ENCODE assay signal across 14 cellular contexts in the genomic region with DNA sequence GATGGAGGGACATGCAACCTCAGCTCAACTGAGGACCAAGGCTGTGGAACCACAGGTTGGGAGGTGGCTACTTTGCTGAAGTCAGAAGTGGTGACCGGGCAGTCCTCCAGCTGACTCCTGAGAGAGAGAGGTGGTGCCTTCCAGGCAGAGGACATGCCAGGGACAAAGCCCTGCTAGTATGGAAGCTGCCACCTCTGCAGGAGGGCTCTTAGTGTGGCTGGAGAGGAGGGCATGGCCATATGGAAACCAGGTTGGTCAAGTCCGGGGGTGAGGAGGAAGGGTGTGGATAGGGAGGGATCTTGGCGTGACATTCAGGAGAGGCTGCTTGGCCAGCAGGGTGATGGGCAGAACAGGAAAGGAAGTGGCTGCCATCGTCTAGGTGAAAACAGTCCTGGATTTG. TPM values are rescaled to one million over a fixed set of nuclear protein-coding genes. Genes with fewer than 3 reads are reported as not detected.
DNase-seq lines count a peak whose midpoint lies in the region; ATAC-seq and TF ChIP-seq lines count a peak whose summit lies in the region.
"Had no signal": no experiment of that assay in that cellular context is flagged by ENCODE, and none has a peak within 500 bp of the region (broad histone marks: within the 10 kb centered on the region; RNA-seq: fewer than 3 reads in every experiment).

No MANE protein-coding gene starts in this region.

- H3K4me3 ChIP-seq in H7 (ENCODE audit: insufficient read depth, low read depth, low read length) (no peak overlapping the region), left lung (no peak overlapping the region), Karpas-422 (ENCODE audit: low read length) (no peak overlapping the region)
- H3K4me3 ChIP-seq: gastroesophageal sphincter had no signal

- no peak overlapping the region for H3K4me2 ChIP-seq in Karpas-422 (ENCODE audit: low read depth, low read length, poor library complexity, severe bottlenecking)

- no peaks in the 10 kb centered on the region for H3K9me2 ChIP-seq in Karpas-422 (replicated peaks; ENCODE audit: insufficient read depth, low read length)

- CTCF ChIA-PET in activated CD8-positive, alpha-beta T cell treated with anti-CD3 and anti-CD28 coated beads, Interleukin-2, amount 10 ng/mL, durations not matched to agents 7 days and 5 days (lab: Charles Lee), result interaction anchor here (0.6 to 11.3 kb wide), 33 partner anchors 9 to 369 kb away, joined by 3 to 211 read pairs (median 4); a partner anchor contains a TSS

- ATAC-seq in left lung, result peak; percentile 62
- no peak for ATAC-seq in stimulated activated naive B cell treated with anti-CD40 and anti-IgM and Interleukin-4, amounts not matched to agents 10 μg/mL and 1 μg/mL and 100 μg/mL, for 72 hours (replicated peaks)
- ATAC-seq in activated CD8-positive, alpha-beta T cell treated with anti-CD3 and anti-CD28 coated beads, Interleukin-2, amount 10 ng/mL, durations not matched to agents 7 days and 5 days, result no peak

- H3K4me1 Mint-ChIP-seq in brain, result peaks cover 25% of the 10 kb centered on the region
- peaks cover 41 to 61% of the 10 kb centered on the region in 2 donors for H3K4me1 Mint-ChIP-seq in stimulated activated naive B cell treated with anti-CD40 and anti-IgM and Interleukin-4, amounts not matched to agents 10 μg/mL and 1 μg/mL and 100 μg/mL, for 72 hours
- H3K4me1 Mint-ChIP-seq in activated CD8-positive, alpha-beta T cell treated with anti-CD3 and anti-CD28 coated beads, Interleukin-2, amount 10 ng/mL, durations not matched to agents 7 days and 5 days (ENCODE audit: low read depth), result peaks cover 10% of the 10 kb centered on the region

- DNase-seq in H7, result peak; percentile 51
- DNase-seq in left lung, result peak; percentile 73 to 83
- DNase-seq in stimulated activated naive B cell treated with anti-CD40 and anti-IgM and Interleukin-4, amounts not matched to agents 10 μg/mL and 1 μg/mL and 100 μg/mL, for 72 hours, result no peak
- no peak for DNase-seq in NOMO-1 (lab: John Stamatoyannopoulos, UW; ENCODE audit: unreplicated experiment in 2 of 2)
- DNase-seq in iPS-NIHi11 (ENCODE audit: low spot score), result no peak
- DNase-seq in activated CD8-positive, alpha-beta T cell treated with anti-CD3 and anti-CD28 coated beads, Interleukin-2, amount 10 ng/mL, durations not matched to agents 7 days and 5 days, result no peak
- no peak for DNase-seq in Karpas-422
- DNase-seq: NCI-H1105 had no signal

- peaks cover 21% of the 10 kb centered on the region for H3K36me3 Mint-ChIP-seq in brain
- peaks cover 4 to 22% of the 10 kb centered on the region in 2 donors for H3K36me3 Mint-ChIP-seq in stimulated activated naive B cell treated with anti-CD40 and anti-IgM and Interleukin-4, amounts not matched to agents 10 μg/mL and 1 μg/mL and 100 μg/mL, for 72 hours
- H3K36me3 Mint-ChIP-seq in activated CD8-positive, alpha-beta T cell treated with anti-CD3 and anti-CD28 coated beads, Interleukin-2, amount 10 ng/mL, durations not matched to agents 7 days and 5 days (ENCODE audit: low read depth), result no peaks in the 10 kb centered on the region
- H3K36me3 Mint-ChIP-seq: natural killer cell treated with Interleukin-12 subunit alpha and Interleukin-12 subunit beta and Interleukin-15 and Interleukin-18, amount 100 ng/mL, for 72 hours had no signal

- peak overlapping the region in 4 of 5 experiments; percentile 10 to 51 (median 24) for H3K27ac Mint-ChIP-seq in brain
- peak overlapping the region; percentile 26 for H3K27ac Mint-ChIP-seq in stimulated activated naive B cell treated with anti-CD40 and anti-IgM and Interleukin-4, amounts not matched to agents 10 μg/mL and 1 μg/mL and 100 μg/mL, for 72 hours
- no peak overlapping the region for H3K27ac Mint-ChIP-seq in activated CD8-positive, alpha-beta T cell treated with anti-CD3 and anti-CD28 coated beads, Interleukin-2, amount 10 ng/mL, durations not matched to agents 7 days and 5 days
- H3K27ac Mint-ChIP-seq: natural killer cell treated with Interleukin-12 subunit alpha and Interleukin-12 subunit beta and Interleukin-15 and Interleukin-18, amount 100 ng/mL, for 72 hours; progenitor cell of endocrine pancreas; stimulated activated naive CD8-positive, alpha-beta T cell treated with anti-CD3 and anti-CD28 coated beads, Interleukin-15, amount 100 ng/mL, for 72 hours had no signal

- no peaks in the 10 kb centered on the region for H3K9me3 ChIP-seq in left lung
- no peaks in the 10 kb centered on the region for H3K9me3 ChIP-seq in Karpas-422 (ENCODE audit: low read length)
- H3K9me3 ChIP-seq: gastroesophageal sphincter had no signal

- 0 out of 2 replicates have a peak, but pooled peaks cover 10% of the 10 kb centered on the region for H3K79me2 ChIP-seq in Karpas-422 (ENCODE audit: low read length)

- H2AFZ ChIP-seq in Karpas-422 (ENCODE audit: low read length), result no peak overlapping the region

- no peaks in the 10 kb centered on the region for H3K27me3 Mint-ChIP-seq in brain
- H3K27me3 Mint-ChIP-seq in stimulated activated naive B cell treated with anti-CD40 and anti-IgM and Interleukin-4, amounts not matched to agents 10 μg/mL and 1 μg/mL and 100 μg/mL, for 72 hours, result no peaks in the 10 kb centered on the region
- H3K27me3 Mint-ChIP-seq in activated CD8-positive, alpha-beta T cell treated with anti-CD3 and anti-CD28 coated beads, Interleukin-2, amount 10 ng/mL, durations not matched to agents 7 days and 5 days (ENCODE audit: low read depth), result no peaks in the 10 kb centered on the region
- H3K27me3 Mint-ChIP-seq: natural killer cell treated with Interleukin-12 subunit alpha and Interleukin-12 subunit beta and Interleukin-15 and Interleukin-18, amount 100 ng/mL, for 72 hours; progenitor cell of endocrine pancreas; stimulated activated naive CD8-positive, alpha-beta T cell treated with anti-CD3 and anti-CD28 coated beads, Interleukin-15, amount 100 ng/mL, for 72 hours had no signal

- H4K20me1 ChIP-seq in Karpas-422 (ENCODE audit: insufficient read depth, low read depth, low read length), result no peaks in the 10 kb centered on the region

- H3K9ac ChIP-seq in Karpas-422 (ENCODE audit: low read length), result no peak overlapping the region

- no peak for TF ChIP-seq CTCF in brain (conservative IDR thresholded peaks at IDR 0.05)
- TF ChIP-seq CTCF in left lung (IDR thresholded peaks at IDR 0.05), result no peak

- H3K4me3 Mint-ChIP-seq in brain, result peak overlapping the region in 1 of 5 experiments; percentile 18
- no peak overlapping the region for H3K4me3 Mint-ChIP-seq in stimulated activated naive B cell treated with anti-CD40 and anti-IgM and Interleukin-4, amounts not matched to agents 10 μg/mL and 1 μg/mL and 100 μg/mL, for 72 hours
- H3K4me3 Mint-ChIP-seq in activated CD8-positive, alpha-beta T cell treated with anti-CD3 and anti-CD28 coated beads, Interleukin-2, amount 10 ng/mL, durations not matched to agents 7 days and 5 days, result no peak overlapping the region
- H3K4me3 Mint-ChIP-seq: natural killer cell treated with Interleukin-12 subunit alpha and Interleukin-12 subunit beta and Interleukin-15 and Interleukin-18, amount 100 ng/mL, for 72 hours; stimulated activated naive CD8-positive, alpha-beta T cell treated with anti-CD3 and anti-CD28 coated beads, Interleukin-15, amount 100 ng/mL, for 72 hours had no signal

- intact Hi-C loops in left lung (cut with DNase I), result loop anchor here in 1 of 2 donors (10.0 kb wide), 2 partner anchors 152 to 252 kb away; no protein-coding TSS in a partner anchor

- H3K36me3 ChIP-seq in H7 (replicated peaks; ENCODE audit: control insufficient read depth, insufficient read depth, low read length), result no peaks in the 10 kb centered on the region
- H3K36me3 ChIP-seq in left lung, result peaks cover 0 to 11% of the 10 kb centered on the region in 2 donors
- no peaks in the 10 kb centered on the region for H3K36me3 ChIP-seq in Karpas-422 (ENCODE audit: insufficient read depth, low read length)

- H3K4me1 ChIP-seq in left lung, result peaks cover 35 to 65% of the 10 kb centered on the region in 2 donors
- H3K4me1 ChIP-seq in Karpas-422 (ENCODE audit: low read length), result peaks cover 64% of the 10 kb centered on the region

- no peaks in the 10 kb centered on the region for H3K9me3 Mint-ChIP-seq in brain
- no peaks in the 10 kb centered on the region for H3K9me3 Mint-ChIP-seq in stimulated activated naive B cell treated with anti-CD40 and anti-IgM and Interleukin-4, amounts not matched to agents 10 μg/mL and 1 μg/mL and 100 μg/mL, for 72 hours
- H3K9me3 Mint-ChIP-seq in activated CD8-positive, alpha-beta T cell treated with anti-CD3 and anti-CD28 coated beads, Interleukin-2, amount 10 ng/mL, durations not matched to agents 7 days and 5 days (ENCODE audit: insufficient read depth), result no peaks in the 10 kb centered on the region
- H3K9me3 Mint-ChIP-seq: natural killer cell treated with Interleukin-12 subunit alpha and Interleukin-12 subunit beta and Interleukin-15 and Interleukin-18, amount 100 ng/mL, for 72 hours; stimulated activated naive CD8-positive, alpha-beta T cell treated with anti-CD3 and anti-CD28 coated beads, Interleukin-15, amount 100 ng/mL, for 72 hours had no signal

- H3K27ac ChIP-seq in left lung, result peak overlapping the region in 1 of 2 donors; percentile 77
- H3K27ac ChIP-seq in Karpas-422 (ENCODE audit: low read length), result no peak overlapping the region

- H3K27me3 ChIP-seq in H7 (ENCODE audit: control insufficient read depth, insufficient read depth, low read length) (peaks cover 3% of the 10 kb centered on the region; the same call in 1 of the 2 replicates), left lung (no peaks in the 10 kb centered on the region), Karpas-422 (ENCODE audit: low read length) (no peaks in the 10 kb centered on the region)
- H3K27me3 ChIP-seq: gastroesophageal sphincter had no signal

- POLR2A ChIA-PET in activated CD8-positive, alpha-beta T cell treated with anti-CD3 and anti-CD28 coated beads, Interleukin-2, amount 10 ng/mL, durations not matched to agents 7 days and 5 days (lab: Charles Lee), result no interaction called here

RNA-seq across cellular contexts. Expression of a gene that starts 5.7 kb away (rescaled TPM):
- 8.5 and 9.0 TPM in 2 replicates for total RNA-seq in H7 (2014; rRNA removed; shearing (Covaris generic))
- 6.6 TPM for polyA plus RNA-seq in brain (ENCODE audit: insufficient read depth, low read depth, low replicate concordance)
- 1 to 10 TPM; 2.6 to 3.6 TPM for total RNA-seq in left lung
- total RNA-seq in activated CD8-positive, alpha-beta T cell treated with anti-CD3 and anti-CD28 coated beads, Interleukin-2, amount 10 ng/mL, durations not matched to agents 7 days and 5 days, result 1 to 10 TPM; 2.3 to 2.5 TPM
- 13.8 and 18.4 TPM in 2 replicates for total RNA-seq in Karpas-422 (2014; rRNA removed; shearing (Covaris generic); ENCODE audit: low replicate concordance)

RNA-seq across cellular contexts. Expression of a gene that starts 5.8 kb away (rescaled TPM):
- total RNA-seq in H7 (2014; rRNA removed; shearing (Covaris generic)), result 7.0 and 12.3 TPM in 2 replicates
- 43.7 TPM for polyA plus RNA-seq in brain (ENCODE audit: insufficient read depth, low read depth, low replicate concordance)
- total RNA-seq in left lung, result 10 to 100 TPM; 11.2 to 16.0 TPM
- 1 to 10 TPM; 7.0 TPM for total RNA-seq in activated CD8-positive, alpha-beta T cell treated with anti-CD3 and anti-CD28 coated beads, Interleukin-2, amount 10 ng/mL, durations not matched to agents 7 days and 5 days
- total RNA-seq in Karpas-422 (2014; rRNA removed; shearing (Covaris generic); ENCODE audit: low replicate concordance), result 8.4 and 26.8 TPM in 2 replicates

RNA-seq across cellular contexts. Expression of a gene that starts 11.5 kb away (rescaled TPM):
- 5.5 and 6.8 TPM in 2 replicates for total RNA-seq in H7 (2014; rRNA removed; shearing (Covaris generic))
- 39.6 TPM for polyA plus RNA-seq in brain (ENCODE audit: insufficient read depth, low read depth, low replicate concordance)
- 1 to 10 TPM; 3.8 to 4.1 TPM for total RNA-seq in left lung
- total RNA-seq in activated CD8-positive, alpha-beta T cell treated with anti-CD3 and anti-CD28 coated beads, Interleukin-2, amount 10 ng/mL, durations not matched to agents 7 days and 5 days, result 10 to 100 TPM; 13.2 to 14.7 TPM
- total RNA-seq in Karpas-422 (2014; rRNA removed; shearing (Covaris generic); ENCODE audit: low replicate concordance), result 13.6 and 16.3 TPM in 2 replicates

RNA-seq across cellular contexts. Expression of a gene that starts 12.2 kb away (rescaled TPM):
- total RNA-seq in H7 (2014; rRNA removed; shearing (Covaris generic)), result 44.9 and 52.2 TPM in 2 replicates
- 59.2 TPM for polyA plus RNA-seq in brain (ENCODE audit: insufficient read depth, low read depth, low replicate concordance)
- 10 to 100 TPM; 12.9 to 15.2 TPM for total RNA-seq in left lung
- 10 to 100 TPM; 51.4 to 51.6 TPM for total RNA-seq in activated CD8-positive, alpha-beta T cell treated with anti-CD3 and anti-CD28 coated beads, Interleukin-2, amount 10 ng/mL, durations not matched to agents 7 days and 5 days
- total RNA-seq in Karpas-422 (2014; rRNA removed; shearing (Covaris generic); ENCODE audit: low replicate concordance), result 19.1 and 50.4 TPM in 2 replicates

RNA-seq across cellular contexts. Expression of a gene that starts 27.4 kb away (rescaled TPM):
- 3.6 and 6.4 TPM in 2 replicates for total RNA-seq in H7 (2014; rRNA removed; shearing (Covaris generic))
- polyA plus RNA-seq in brain (ENCODE audit: insufficient read depth, low read depth, low replicate concordance), result 36.1 TPM
- total RNA-seq in left lung, result 1 to 10 TPM; 1.6 to 2.9 TPM
- 100 to 1,000 TPM; 192 to 196 TPM for total RNA-seq in activated CD8-positive, alpha-beta T cell treated with anti-CD3 and anti-CD28 coated beads, Interleukin-2, amount 10 ng/mL, durations not matched to agents 7 days and 5 days
- 18.6 and 60.6 TPM in 2 replicates for total RNA-seq in Karpas-422 (2014; rRNA removed; shearing (Covaris generic); ENCODE audit: low replicate concordance)
- total RNA-seq: skeletal muscle tissue had no signal

Comparison
In these comparisons a context has a peak if more than half of its experiments do, and no peak if none do; other contexts are left out.
1. DNase-seq: peak in H7 (single experiment) and left lung (2 of 2); none in stimulated activated naive B cell treated with anti-CD40 and anti-IgM and Interleukin-4, amounts not matched to agents 10 μg/mL and 1 μg/mL and 100 μg/mL, for 72 hours (single experiment), NOMO-1 (0 of 2), iPS-NIHi11 (single experiment), activated CD8-positive, alpha-beta T cell treated with anti-CD3 and anti-CD28 coated beads, Interleukin-2, amount 10 ng/mL, durations not matched to agents 7 days and 5 days (single experiment) and Karpas-422 (single experiment).